ENCODE assay signal across 13 cellular contexts in the genomic region with DNA sequence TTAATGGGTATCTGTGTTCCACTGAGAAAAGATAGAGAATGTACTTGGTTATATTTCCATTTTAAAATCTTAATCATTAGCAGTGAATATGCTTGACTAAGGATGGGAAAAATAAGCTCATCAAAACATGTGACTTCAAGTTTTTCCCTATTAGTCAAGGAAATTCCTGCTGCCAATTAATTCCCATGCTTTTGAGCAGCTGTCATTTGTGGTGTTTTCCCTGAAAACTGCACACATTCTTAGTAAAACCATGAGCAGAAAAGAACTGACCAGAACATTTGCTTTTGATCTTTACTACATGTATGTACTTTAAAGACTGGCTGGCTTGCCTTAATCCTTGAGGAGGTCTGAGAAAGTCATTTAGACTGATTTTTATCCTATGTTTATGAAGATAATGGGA.
DNase-seq lines count a peak whose midpoint lies in the region; ATAC-seq and TF ChIP-seq lines count a peak whose summit lies in the region.
"Had no signal": no experiment of that assay in that cellular context is flagged by ENCODE, and none has a peak within 500 bp of the region (broad histone marks: within the 10 kb centered on the region; RNA-seq: fewer than 3 reads in every experiment).

No MANE protein-coding gene starts in this region.

- no peak for TF ChIP-seq CTCF in fibroblast of villous mesenchyme (IDR thresholded peaks at IDR 0.05; ENCODE audit: insufficient read depth, low read depth, low read length)

- peak overlapping the region; percentile 89 for H3K27ac ChIP-seq in angular gyrus (ENCODE audit: low read depth, low read length)

- ATAC-seq in GM21390 (IDR thresholded peaks at IDR 0.05; ENCODE audit: unreplicated experiment) = no peak
- ATAC-seq in HG03565 (IDR thresholded peaks at IDR 0.05; ENCODE audit: unreplicated experiment) = no peak
- ATAC-seq: K562 had no signal

- no peak overlapping the region for H3K4me3 ChIP-seq in fibroblast of villous mesenchyme (ENCODE audit: low read depth, low read length)
- H3K4me3 ChIP-seq: K562 had no signal

- peak; percentile 48 for DNase-seq in AG08395 (ENCODE audit: low spot score)
- DNase-seq in fibroblast of villous mesenchyme (ENCODE audit: low read depth) = peak; percentile 34
- peak; percentile 94 for DNase-seq in renal cortical epithelial cell (ENCODE audit: low read depth)
- no peak for DNase-seq in activated naive CD4-positive, alpha-beta T cell treated with Interleukin-2 at 50 U/mL for 16 hours
- no peak for DNase-seq in SKM-1 (lab: John Stamatoyannopoulos, UW; ENCODE audit: unreplicated experiment)
- DNase-seq: activated CD4-positive, alpha-beta T cell treated with anti-CD3 and anti-CD28 coated beads, Interleukin-2, amount 10 ng/mL, durations not matched to agents 24 days and 14 days; activated effector memory CD4-positive, alpha-beta T cell treated with anti-CD3 and anti-CD28 coated beads, Interleukin-2, amount 50 U/mL, for 16 hours; head of caudate nucleus; NCI-H1930 had no signal

Comparison
In these comparisons a context has a peak if more than half of its experiments do, and no peak if none do; other contexts are left out.
1. DNase-seq: peak in AG08395 (single experiment), fibroblast of villous mesenchyme (single experiment) and renal cortical epithelial cell (single experiment); none in activated naive CD4-positive, alpha-beta T cell treated with Interleukin-2 at 50 U/mL for 16 hours (single experiment) and SKM-1 (single experiment).